11 cellular contexts compared by ENCODE assay signal in genomic region chr2:174431902-174432301, GRCh38.
"Had no signal": no experiment of that assay in that cellular context is flagged by ENCODE, and none has a peak within 500 bp of the region (broad histone marks: within the 10 kb centered on the region; RNA-seq: fewer than 3 reads in every experiment).

No MANE protein-coding gene starts in this region.

- ATAC-seq: GM23338, HCT116 had no signal

- H3K9ac ChIP-seq: GM23248 had no signal

- H2AFZ ChIP-seq: GM23248, GM23338 had no signal

- DNase-seq: GM23248, GOT3, H7, H9, HCEC 1CT, HFFc6 had no signal

- H3K9me3 ChIP-seq: HAP-1 had no signal

- H3K4me3 ChIP-seq: GM23248, GM23338, HAP-1 had no signal

- H3K27ac ChIP-seq: GM23248 had no signal

- H3K4me1 ChIP-seq: HAP-1 had no signal

- H3K4me2 ChIP-seq: GM23338 had no signal

- FAIRE-seq: H1, H54 had no signal
